In genomic region chr16:10213748-10214147, GRCh38 we compare ENCODE assay signal across 4 cellular contexts. TPM values are rescaled to one million over a fixed set of nuclear protein-coding genes. Genes with fewer than 3 reads are reported as not detected.
"Had no signal": no experiment of that assay in that cellular context is flagged by ENCODE, and none has a peak within 500 bp of the region (broad histone marks: within the 10 kb centered on the region; RNA-seq: fewer than 3 reads in every experiment).

No MANE protein-coding gene starts in this region.

- ATAC-seq: GM12878 had no signal

- DNase-seq: GDM1, GF-D8 had no signal

- H3K4me3 ChIP-seq: GM12878 had no signal

RNA-seq across cellular contexts. Expression of gene GRIN2A, which starts 31.5 kb away (rescaled TPM):
- total RNA-seq: G401 had no signal
